In the genomic region with DNA sequence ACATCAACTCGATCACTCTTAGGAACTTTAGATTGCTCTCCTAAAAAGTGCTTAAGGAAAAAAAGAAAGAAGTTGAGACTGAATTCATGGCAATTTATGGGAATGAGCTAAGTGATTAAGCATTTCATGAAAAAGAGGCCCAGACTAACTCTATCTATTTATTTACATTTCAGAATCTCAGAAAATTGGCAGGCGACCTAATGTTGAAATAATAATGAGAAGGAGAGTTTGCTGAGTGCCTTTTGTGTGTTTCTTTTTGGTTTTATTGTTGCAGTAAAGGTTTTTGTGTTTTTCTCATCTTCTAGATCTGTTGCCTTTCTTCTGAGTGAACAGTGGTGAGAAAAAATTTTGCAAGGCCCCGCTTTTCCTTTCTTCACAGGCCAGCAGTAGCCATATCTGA, we compare ENCODE assay signal across 9 cellular contexts. TPM values are rescaled to one million over a fixed set of nuclear protein-coding genes. Genes with fewer than 3 reads are reported as not detected.
DNase-seq lines count a peak whose midpoint lies in the region; ATAC-seq and TF ChIP-seq lines count a peak whose summit lies in the region.
"Had no signal": no experiment of that assay in that cellular context is flagged by ENCODE, and none has a peak within 500 bp of the region (broad histone marks: within the 10 kb centered on the region; RNA-seq: fewer than 3 reads in every experiment).

No MANE protein-coding gene starts in this region.

- no peak overlapping the region for H3K18ac ChIP-seq in trophoblast cell (ENCODE audit: low read length)

- no CpG with 5 or more reads among the region's 3 CpGs for WGBS in trophoblast cell (ENCODE audit: extremely low coverage, insufficient coverage, insufficient read length)

- H3F3A ChIP-seq in MM.1S (ENCODE audit: insufficient read depth, low read length) = peaks cover 22% of the 10 kb centered on the region

- peak overlapping the region; percentile 18 to 74 (median 65) for H3K4me3 Mint-ChIP-seq in nephron

- no peak overlapping the region for H2BK5ac ChIP-seq in trophoblast cell (ENCODE audit: low read depth, low read length, poor library complexity)

- no peaks in the 10 kb centered on the region for H3K36me3 Mint-ChIP-seq in nephron (ENCODE audit: low read depth)

- H3K9ac ChIP-seq in MM.1S (ENCODE audit: low read length) (0 out of 2 replicates have a peak overlapping the region, but pooled peaks have one; percentile 4), trophoblast cell (ENCODE audit: low read length) (no peak overlapping the region)

- in situ Hi-C loops in GM13976 (cut with MboI; ENCODE audit: low sequenced_read_pairs, unreplicated experiment) = no loop called here

- H2BK12ac ChIP-seq in trophoblast cell (ENCODE audit: low read length) = no peak overlapping the region

- H3K14ac ChIP-seq in trophoblast cell (ENCODE audit: low read length) = no peak overlapping the region

- H4K12ac ChIP-seq in trophoblast cell (ENCODE audit: low read depth, low read length) = no peak overlapping the region

- no peak overlapping the region for H4K8ac ChIP-seq in trophoblast cell (ENCODE audit: low read depth, low read length)

- H2BK120ac ChIP-seq in trophoblast cell (ENCODE audit: insufficient read depth, low read length, poor library complexity) = no peak overlapping the region

- no peaks in the 10 kb centered on the region for H3K9me3 ChIP-seq in MM.1S (replicated peaks; ENCODE audit: insufficient read depth, low read length)
- H3K9me3 ChIP-seq in trophoblast cell (ENCODE audit: insufficient read depth, low read depth, low read length) = no peaks in the 10 kb centered on the region

- no peak overlapping the region for H3K23ac ChIP-seq in trophoblast cell (ENCODE audit: low read length)

- H3K27me3 Mint-ChIP-seq in nephron (ENCODE audit: low read depth) = peaks cover 2% of the 10 kb centered on the region

- no peak for ATAC-seq in HG03565 (IDR thresholded peaks at IDR 0.05; ENCODE audit: unreplicated experiment)

- peaks cover 55% of the 10 kb centered on the region for H3K4me1 Mint-ChIP-seq in nephron

- H3K4me1 ChIP-seq in MM.1S (ENCODE audit: low read length) (peaks cover 37% of the 10 kb centered on the region), trophoblast cell (ENCODE audit: control insufficient read depth in 1 of 2, insufficient read depth in 2 of 2, low read length in 2 of 2) (peaks cover 8 to 11% of the 10 kb centered on the region in 2 experiments)

- H4K20me1 ChIP-seq in MM.1S (ENCODE audit: insufficient read depth, low read length) = no peaks in the 10 kb centered on the region

- no peak overlapping the region for H3K4ac ChIP-seq in trophoblast cell (ENCODE audit: low read depth, low read length)

- peak overlapping the region; percentile 46 to 92 (median 90) for H3K27ac Mint-ChIP-seq in nephron

- no peaks in the 10 kb centered on the region for H3K36me3 ChIP-seq in MM.1S (replicated peaks; ENCODE audit: insufficient read depth, low read length)
- no peaks in the 10 kb centered on the region for H3K36me3 ChIP-seq in trophoblast cell (ENCODE audit: control insufficient read depth in 1 of 2, insufficient read depth in 2 of 2, low read length in 2 of 2)

- H3K79me2 ChIP-seq in MM.1S (ENCODE audit: low read length) = 0 out of 2 replicates have a peak, but pooled peaks cover 6% of the 10 kb centered on the region
- H3K79me2 ChIP-seq in trophoblast cell (ENCODE audit: control insufficient read depth, insufficient read depth, low read length, poor library complexity) = peaks cover 3% of the 10 kb centered on the region

- peaks cover 5% of the 10 kb centered on the region for H3K79me1 ChIP-seq in trophoblast cell (ENCODE audit: low read length)

- H3K4me3 ChIP-seq in AG10803 (ENCODE audit: low read length) (no peak overlapping the region), MM.1S (ENCODE audit: low read length) (peak overlapping the region; percentile 24; the same call in 1 of the 2 replicates), coronary artery (peak overlapping the region; percentile 30), trophoblast cell (ENCODE audit: low read depth, low read length) (no peak overlapping the region)

- peak overlapping the region; percentile 60 for H3K4me2 ChIP-seq in MM.1S (ENCODE audit: low read depth, low read length)
- H3K4me2 ChIP-seq in trophoblast cell (ENCODE audit: low read length) = no peak overlapping the region

- H2AK5ac ChIP-seq in trophoblast cell (ENCODE audit: low read length) = no peak overlapping the region

- H4K91ac ChIP-seq in trophoblast cell (ENCODE audit: low read depth, low read length) = no peak overlapping the region

- no peaks in the 10 kb centered on the region for H3K9me2 ChIP-seq in MM.1S (replicated peaks; ENCODE audit: insufficient read depth, low read length)

- H3K27me3 ChIP-seq in MM.1S (replicated peaks; ENCODE audit: insufficient read depth, low read length) (no peaks in the 10 kb centered on the region), trophoblast cell (ENCODE audit: insufficient read depth, low read length) (no peaks in the 10 kb centered on the region)

- no peaks in the 10 kb centered on the region for H3K9me3 Mint-ChIP-seq in nephron

- peak overlapping the region; percentile 56 for H2AFZ ChIP-seq in MM.1S (ENCODE audit: low read length)
- H2AFZ ChIP-seq in trophoblast cell (ENCODE audit: insufficient read depth, low read length, poor library complexity) = no peak overlapping the region

- H3K27ac ChIP-seq in MM.1S (ENCODE audit: low read length) = no peak overlapping the region; the same call in 1 of the 2 replicates
- H3K27ac ChIP-seq in coronary artery = peak overlapping the region; percentile 91 to 93
- no peak overlapping the region for H3K27ac ChIP-seq in trophoblast cell (ENCODE audit: low read depth, low read length)

- DNase-seq in AG10803 (ENCODE audit: low read depth) = peak; percentile 83
- no peak for DNase-seq in MM.1S
- no peak for DNase-seq in coronary artery (ENCODE audit: low spot score)
- no peak for DNase-seq in GM13976 (ENCODE audit: low spot score)
- DNase-seq in trophoblast cell = no peak
- DNase-seq in pons (ENCODE audit: low spot score) = no peak
- DNase-seq: activated CD4-positive, CD25-positive, alpha-beta regulatory T cell had no signal

- no peak for TF ChIP-seq CTCF in AG10803 (conservative IDR thresholded peaks at IDR 0.05; ENCODE audit: low read length)
- TF ChIP-seq CTCF in MM.1S (IDR thresholded peaks at IDR 0.05; ENCODE audit: low read length) = no peak
- TF ChIP-seq CTCF in coronary artery (IDR thresholded peaks at IDR 0.05) = no peak
- no peak for TF ChIP-seq CTCF in nephron (IDR thresholded peaks at IDR 0.05; ENCODE audit: unreplicated experiment in 3 of 3)
- no peak for TF ChIP-seq CTCF in GM13976 (IDR thresholded peaks at IDR 0.05; ENCODE audit: borderline replicate concordance, control extremely low read depth, extremely low read depth, insufficient read depth, missing control alignments)

RNA-seq across cellular contexts. Expression of gene GRK5, which starts 3.8 kb away (rescaled TPM):
- 1.4 and 1.5 TPM in 2 replicates for polyA plus RNA-seq in trophoblast cell (2013)

RNA-seq across cellular contexts. Expression of gene PRDX3, which starts 32.6 kb away (rescaled TPM):
- 67.4 and 69.3 TPM in 2 replicates for polyA plus RNA-seq in trophoblast cell (2013)

RNA-seq across cellular contexts. Expression of gene SFXN4, which starts 45.7 kb away (rescaled TPM):
- polyA plus RNA-seq in trophoblast cell (2013) = 17.6 and 19.1 TPM in 2 replicates

Comparison
In these comparisons a context has a peak if more than half of its experiments do, and no peak if none do; other contexts are left out.
1. H3K4me3 ChIP-seq: peak in MM.1S (single experiment) and coronary artery (single experiment); none in AG10803 (single experiment) and trophoblast cell (single experiment).
2. H3K27ac ChIP-seq: peak in coronary artery (2 of 2); none in MM.1S (single experiment) and trophoblast cell (single experiment).